ENCODE assay signal across 9 cellular contexts in the genomic region with DNA sequence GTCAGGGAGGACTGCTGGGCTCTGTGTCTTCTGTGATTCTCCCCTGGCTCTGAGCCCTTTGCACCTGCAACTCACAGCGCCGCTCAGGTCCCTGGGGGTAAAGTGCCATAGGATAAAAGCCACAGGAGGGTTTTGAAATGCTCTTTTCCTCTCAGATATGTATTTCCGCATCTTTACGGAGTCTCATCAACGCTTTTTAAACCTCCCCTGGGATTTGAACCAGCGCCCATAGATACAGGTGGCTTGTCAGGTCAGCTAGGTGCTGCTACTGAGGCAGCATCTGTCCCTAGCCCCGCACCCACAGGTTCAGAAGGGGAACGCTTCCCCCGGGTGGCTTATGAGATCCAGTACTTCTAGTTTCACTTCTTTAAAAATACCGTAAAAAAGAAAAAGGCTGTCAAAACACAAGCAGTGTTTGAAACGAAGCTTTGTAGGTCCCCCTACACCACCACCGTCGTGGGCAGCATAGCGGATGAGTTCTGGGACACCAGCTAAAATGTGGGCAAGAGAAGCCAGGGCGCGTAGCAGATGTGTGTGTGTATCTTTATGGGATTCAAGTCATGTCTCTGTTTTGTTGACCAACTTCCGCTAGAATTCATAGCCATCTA.
DNase-seq lines count a peak whose midpoint lies in the region; ATAC-seq lines count a peak whose summit lies in the region.
"Had no signal": no experiment of that assay in that cellular context is flagged by ENCODE, and none has a peak within 500 bp of the region (broad histone marks: within the 10 kb centered on the region; RNA-seq: fewer than 3 reads in every experiment).

No MANE protein-coding gene starts in this region.

- peak; percentile 89 for ATAC-seq in GM19043 (IDR thresholded peaks at IDR 0.05; ENCODE audit: low read depth, unreplicated experiment)
- ATAC-seq in HG03045 (IDR thresholded peaks at IDR 0.05; ENCODE audit: unreplicated experiment): peak; percentile 80

- DNase-seq in CD1c-positive myeloid dendritic cell (ENCODE audit: extremely low spot score): peak; percentile 76
- DNase-seq in SIG-M5 (lab: John Stamatoyannopoulos, UW): peak; percentile 29
- DNase-seq in NCI-H524 treated with DMSO at 0.1 percent for 48 hours (lab: John Stamatoyannopoulos, UW): no peak
- no peak for DNase-seq in mesenteric fat pad (ENCODE audit: low spot score)
- no peak for DNase-seq in cortex of kidney (lab: John Stamatoyannopoulos, UW)
- DNase-seq in NCI-H82 (lab: John Stamatoyannopoulos, UW): no peak
- DNase-seq: PC-9 had no signal

Comparison
In these comparisons a context has a peak if more than half of its experiments do, and no peak if none do; other contexts are left out.
1. DNase-seq: peak in CD1c-positive myeloid dendritic cell (single experiment) and SIG-M5 (single experiment); none in NCI-H524 treated with DMSO at 0.1 percent for 48 hours (single experiment), mesenteric fat pad (single experiment), cortex of kidney (single experiment) and NCI-H82 (single experiment).